In the genomic region with DNA sequence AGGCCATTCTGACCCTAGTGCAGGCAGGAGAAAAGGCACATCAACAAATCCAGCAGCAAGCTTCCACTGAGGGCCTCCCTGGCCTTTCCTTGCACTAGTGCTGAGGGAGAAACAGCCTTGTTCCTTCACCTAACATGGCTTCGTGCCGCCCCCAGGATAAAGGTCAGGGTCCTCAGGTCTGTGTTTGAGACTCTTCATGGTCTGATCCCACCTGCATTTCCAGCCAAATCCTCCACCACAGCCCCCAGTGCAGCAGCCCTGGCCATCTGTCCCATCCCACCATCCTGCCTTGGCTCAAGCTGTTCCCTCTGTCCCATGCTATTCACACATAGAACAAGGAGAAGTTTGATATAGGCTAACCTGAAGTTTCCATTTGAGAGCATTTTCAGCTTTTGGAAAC, we compare ENCODE assay signal across 20 cellular contexts. TPM values are rescaled to one million over a fixed set of nuclear protein-coding genes. Genes with fewer than 3 reads are reported as not detected.
"Had no signal": no experiment of that assay in that cellular context is flagged by ENCODE, and none has a peak within 500 bp of the region (broad histone marks: within the 10 kb centered on the region; RNA-seq: fewer than 3 reads in every experiment).

No MANE protein-coding gene starts in this region.

RNA-seq across cellular contexts. Expression of gene KCNJ18, which starts 20.9 kb away (rescaled TPM):
- total RNA-seq: activated CD4-positive, alpha-beta memory T cell treated with anti-CD3 and anti-CD28 coated beads for 36 hours; activated CD4-positive, alpha-beta T cell treated with anti-CD3 and anti-CD28 coated beads for 36 hours; activated CD4-positive, alpha-beta T cell treated with anti-CD3 and anti-CD28 coated beads, Interleukin-2, amount 10 ng/mL, durations not matched to agents 24 days and 14 days; activated CD8-positive, alpha-beta memory T cell treated with anti-CD3 and anti-CD28 coated beads for 36 hours; activated CD8-positive, alpha-beta memory T cell treated with anti-CD3 and anti-CD28 coated beads, Interleukin-2, amount 10 ng/mL, durations not matched to agents 7 days and 5 days; activated CD8-positive, alpha-beta T cell treated with anti-CD3 and anti-CD28 coated beads, Interleukin-2, amount 10 ng/mL, durations not matched to agents 7 days and 5 days; activated naive CD4-positive, alpha-beta T cell treated with anti-CD3 and anti-CD28 coated beads, Interleukin-2, amount 50 U/mL, for 72 hours; activated naive CD8-positive, alpha-beta T cell treated with anti-CD3 and anti-CD28 coated beads, Interleukin-2, amount 10 ng/mL, durations not matched to agents 7 days and 5 days; activated T-cell treated with anti-CD3 and anti-CD28 coated beads, Interleukin-2, amount 50 U/mL, for 72 hours; ascending aorta; breast epithelium; cardiac muscle cell; cerebellum; dermis blood vessel endothelial cell; endothelial cell of umbilical vein; fibroblast of lung; fibroblast of villous mesenchyme; gastroesophageal sphincter; glomerular endothelial cell; T-helper 1 cell treated with Interleukin-12 subunit alpha and Interleukin-12 subunit beta and Interleukin-4 antibody, amounts not matched to agents 30 ng/mL and 1 ng/mL, for 36 hours had no signal
- polyA plus RNA-seq: cardiac muscle cell, endothelial cell of umbilical vein, fibroblast of lung had no signal
